In genomic region chr3:197511853-197512635, GRCh38 we compare ENCODE assay signal across 1 cellular context.
A peak's percentile ranks its signal among the peaks of the same experiment; 100 is the strongest.
TF ChIP-seq lines count a peak whose summit lies in the region.

No MANE protein-coding gene starts in this region.

TF ChIP-seq in WTC11, 78 proteins besides CTCF, POLR2A, EP300 and RAD21 (continued from another document):
- TF ChIP-seq ZNF532 (CRISPR knock-in tag; IDR thresholded peaks at IDR 0.05; ENCODE audit: borderline replicate concordance): no peak
- no peak for TF ChIP-seq GABPB1 (CRISPR knock-in tag; IDR thresholded peaks at IDR 0.05)
- TF ChIP-seq NFE2L1 (CRISPR knock-in tag; IDR thresholded peaks at IDR 0.05): no peak
- TF ChIP-seq FOXP1 (CRISPR knock-in tag; IDR thresholded peaks at IDR 0.05; ENCODE audit: borderline replicate concordance): 0 out of 2 replicates have a peak, but pooled peaks have one; percentile 54
- 0 out of 2 replicates have a peak, but pooled peaks have one; percentile 51 for TF ChIP-seq ETV6 (CRISPR knock-in tag; IDR thresholded peaks at IDR 0.05)
- TF ChIP-seq MAX (CRISPR knock-in tag; IDR thresholded peaks at IDR 0.05): 0 out of 2 replicates have a peak, but pooled peaks have one; percentile 49
- no peak for TF ChIP-seq ATF2 (CRISPR knock-in tag; IDR thresholded peaks at IDR 0.05; ENCODE audit: borderline replicate concordance, low read depth)
- TF ChIP-seq NR1H2 (CRISPR knock-in tag; IDR thresholded peaks at IDR 0.05): no peak
- no peak for TF ChIP-seq ZNF671 (CRISPR knock-in tag; IDR thresholded peaks at IDR 0.05)
- 0 out of 2 replicates have a peak, but pooled peaks have one; percentile 3 for TF ChIP-seq ZNF121 (CRISPR knock-in tag; IDR thresholded peaks at IDR 0.05)
- no peak for TF ChIP-seq E2F4 (CRISPR knock-in tag; IDR thresholded peaks at IDR 0.05; ENCODE audit: borderline replicate concordance, low read depth)
- no peak for TF ChIP-seq NR3C1 (CRISPR knock-in tag; conservative IDR thresholded peaks at IDR 0.05; ENCODE audit: low read depth)
